In genomic region chr12:6834254-6834653, GRCh38 we compare ENCODE assay signal across 22 cellular contexts. TPM values are rescaled to one million over a fixed set of nuclear protein-coding genes. Genes with fewer than 3 reads are reported as not detected.
"Had no signal": no experiment of that assay in that cellular context is flagged by ENCODE, and none has a peak within 500 bp of the region (broad histone marks: within the 10 kb centered on the region; RNA-seq: fewer than 3 reads in every experiment).

No MANE protein-coding gene starts in this region.

- H3K36me3 Mint-ChIP-seq: activated naive CD8-positive, alpha-beta T cell treated with anti-CD3 and anti-CD28 coated beads for 36 hours had no signal

- H3K27ac Mint-ChIP-seq: activated CD4-positive, alpha-beta T cell treated with anti-CD3 and anti-CD28 coated beads, Interleukin-2, amount 10 ng/mL, durations not matched to agents 7 days and 5 days; activated naive CD8-positive, alpha-beta T cell treated with anti-CD3 and anti-CD28 coated beads for 36 hours; effector memory CD8-positive, alpha-beta T cell; neural progenitor cell; type B pancreatic cell had no signal

- H3K9me3 ChIP-seq: breast epithelium, colonic mucosa, esophagus muscularis mucosa, spleen, thoracic aorta had no signal

- H3K27ac ChIP-seq: breast epithelium, colonic mucosa, dorsolateral prefrontal cortex, esophagus muscularis mucosa, neural progenitor cell, spleen, thoracic aorta had no signal

- H3K4me3 Mint-ChIP-seq: activated CD4-positive, alpha-beta T cell treated with anti-CD3 and anti-CD28 coated beads, Interleukin-2, amount 10 ng/mL, durations not matched to agents 7 days and 5 days; activated naive CD8-positive, alpha-beta T cell treated with anti-CD3 and anti-CD28 coated beads for 36 hours; activated T-cell treated with anti-CD3 and anti-CD28 coated beads, Interleukin-2, amount 50 U/mL, for 4 hours; effector memory CD8-positive, alpha-beta T cell; naive thymus-derived CD4-positive, alpha-beta T cell; type B pancreatic cell had no signal

- ATAC-seq: activated CD4-positive, CD25-positive, alpha-beta regulatory T cell treated with anti-CD3 and anti-CD28 coated beads, Interleukin-2, amount 50 U/mL, for 24 hours; activated T-cell treated with anti-CD3 and anti-CD28 coated beads, Interleukin-2, amount 50 U/mL, for 4 hours; effector memory CD8-positive, alpha-beta T cell; left lobe of liver; naive thymus-derived CD4-positive, alpha-beta T cell had no signal

- H3K4me3 ChIP-seq: breast epithelium, colonic mucosa, dorsolateral prefrontal cortex, esophagus muscularis mucosa, neural progenitor cell, spleen, thoracic aorta had no signal

- DNase-seq: activated CD4-positive, alpha-beta T cell treated with anti-CD3 and anti-CD28 coated beads, Interleukin-2, amount 10 ng/mL, durations not matched to agents 7 days and 5 days; activated CD8-positive, alpha-beta memory T cell treated with anti-CD3 and anti-CD28 coated beads, Interleukin-2, amount 50 U/mL, for 4 hours; activated naive CD4-positive, alpha-beta T cell treated with Interleukin-2 at 50 U/mL for 16 hours; activated naive CD8-positive, alpha-beta T cell treated with anti-CD3 and anti-CD28 coated beads for 36 hours; activated T-cell treated with anti-CD3 and anti-CD28 coated beads, Interleukin-2, amount 50 U/mL, for 4 hours; colonic mucosa; dorsolateral prefrontal cortex; effector memory CD8-positive, alpha-beta T cell; glutamatergic neuron; islet precursor cell; naive thymus-derived CD4-positive, alpha-beta T cell; retina; spleen; stimulated activated CD4-positive, alpha-beta T cell treated with anti-CD3 and anti-CD28 coated beads, Interleukin-4, amount 100 ng/mL, for 1 hour; stimulated activated naive CD4-positive, alpha-beta T cell treated with Interleukin-2 at 50 U/mL for 16 hours had no signal

- H3K9me3 Mint-ChIP-seq: activated CD4-positive, alpha-beta T cell treated with anti-CD3 and anti-CD28 coated beads, Interleukin-2, amount 10 ng/mL, durations not matched to agents 7 days and 5 days; activated naive CD8-positive, alpha-beta T cell treated with anti-CD3 and anti-CD28 coated beads for 36 hours; activated T-cell treated with anti-CD3 and anti-CD28 coated beads, Interleukin-2, amount 50 U/mL, for 4 hours; effector memory CD8-positive, alpha-beta T cell; naive thymus-derived CD4-positive, alpha-beta T cell; neural progenitor cell; type B pancreatic cell had no signal

- H3K36me3 ChIP-seq: breast epithelium, colonic mucosa had no signal

- H3K4me1 ChIP-seq: colonic mucosa had no signal

- H3K27me3 ChIP-seq: breast epithelium, dorsolateral prefrontal cortex, esophagus muscularis mucosa, neural progenitor cell had no signal

RNA-seq across cellular contexts. Expression of gene GNB3, which starts 6.5 kb away (rescaled TPM):
- total RNA-seq: activated CD4-positive, alpha-beta T cell treated with anti-CD3 and anti-CD28 coated beads, Interleukin-2, amount 10 ng/mL, durations not matched to agents 7 days and 5 days had no signal

RNA-seq across cellular contexts. Expression of gene GPR162, which starts 12.6 kb away (rescaled TPM):
- polyA plus RNA-seq: naive thymus-derived CD4-positive, alpha-beta T cell had no signal
